ENCODE assay signal across 31 cellular contexts in the genomic region with DNA sequence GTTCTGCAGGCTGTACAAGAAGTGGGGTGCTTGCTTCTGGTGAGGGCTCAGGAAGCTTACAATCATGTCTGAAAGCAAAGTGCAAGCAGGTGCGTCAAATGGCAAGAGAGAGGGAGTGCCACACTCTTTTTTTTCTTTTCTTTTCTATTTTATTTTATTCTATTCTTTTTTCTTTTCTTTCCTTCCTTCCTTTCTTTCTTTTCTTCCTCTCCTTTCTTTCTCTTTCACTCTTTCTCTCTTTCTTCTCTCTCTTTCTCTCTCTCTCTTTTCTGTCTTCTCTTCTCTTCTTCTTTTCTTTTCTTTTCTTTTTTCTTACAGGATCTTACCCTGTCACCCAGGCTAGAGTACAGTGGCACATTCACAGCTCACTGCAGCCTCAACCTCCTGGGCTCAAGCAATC. TPM values are rescaled to one million over a fixed set of nuclear protein-coding genes. Genes with fewer than 3 reads are reported as not detected.
"Had no signal": no experiment of that assay in that cellular context is flagged by ENCODE, and none has a peak within 500 bp of the region (broad histone marks: within the 10 kb centered on the region; RNA-seq: fewer than 3 reads in every experiment).

No MANE protein-coding gene starts in this region.

- H3K36me3 ChIP-seq: brain microvascular endothelial cell had no signal

- H3K9me3 Mint-ChIP-seq: activated CD4-positive, alpha-beta memory T cell treated with anti-CD3 and anti-CD28 coated beads for 36 hours; activated naive CD4-positive, alpha-beta T cell treated with anti-CD3 and anti-CD28 coated beads for 36 hours; activated naive CD8-positive, alpha-beta T cell treated with anti-CD3 and anti-CD28 coated beads for 36 hours; activated T-cell treated with anti-CD3 and anti-CD28 coated beads, Interleukin-2, amount 50 U/mL, for 72 hours; activated T-helper 2 cell treated with anti-CD3 and anti-CD28 coated beads, Interferon-gamma antibody, Interleukin-2, Interleukin-4, amounts not matched to agents 10 μg/mL and 5 μg/mL and 100 μg/mL, durations not matched to agents 14 hours and 24 hours and 36 hours had no signal

- H3K27ac Mint-ChIP-seq: activated CD4-positive, alpha-beta memory T cell treated with anti-CD3 and anti-CD28 coated beads for 36 hours; activated CD4-positive, alpha-beta T cell treated with anti-CD3 and anti-CD28 coated beads for 36 hours; activated naive CD4-positive, alpha-beta T cell treated with anti-CD3 and anti-CD28 coated beads for 36 hours; activated naive CD8-positive, alpha-beta T cell treated with anti-CD3 and anti-CD28 coated beads for 36 hours; activated T-cell treated with anti-CD3 and anti-CD28 coated beads, Interleukin-2, amount 50 U/mL, for 72 hours; activated T-helper 2 cell treated with anti-CD3 and anti-CD28 coated beads, Interferon-gamma antibody, Interleukin-2, Interleukin-4, amounts not matched to agents 10 μg/mL and 5 μg/mL and 100 μg/mL, durations not matched to agents 14 hours and 24 hours and 36 hours had no signal

- ATAC-seq: activated CD4-positive, alpha-beta T cell treated with anti-CD3 and anti-CD28 coated beads for 36 hours; activated CD4-positive, CD25-positive, alpha-beta regulatory T cell treated with anti-CD3 and anti-CD28 coated beads, Interleukin-2, amount 50 U/mL, for 24 hours; activated T-cell treated with anti-CD3 and anti-CD28 coated beads, Interleukin-2, amount 50 U/mL, for 72 hours had no signal

- H3K27ac ChIP-seq: brain microvascular endothelial cell had no signal

- H3K27me3 ChIP-seq: brain microvascular endothelial cell had no signal

- H3K4me3 Mint-ChIP-seq: activated CD4-positive, alpha-beta memory T cell treated with anti-CD3 and anti-CD28 coated beads for 36 hours; activated CD4-positive, alpha-beta T cell treated with anti-CD3 and anti-CD28 coated beads for 36 hours; activated naive CD4-positive, alpha-beta T cell treated with anti-CD3 and anti-CD28 coated beads for 36 hours; activated naive CD8-positive, alpha-beta T cell treated with anti-CD3 and anti-CD28 coated beads for 36 hours; activated T-cell treated with anti-CD3 and anti-CD28 coated beads, Interleukin-2, amount 50 U/mL, for 72 hours had no signal

- DNase-seq: activated CD4-positive, alpha-beta memory T cell treated with anti-CD3 and anti-CD28 coated beads for 36 hours; activated CD4-positive, alpha-beta T cell treated with anti-CD3 and anti-CD28 coated beads for 36 hours; activated CD4-positive, alpha-beta T cell treated with anti-CD3 and anti-CD28 coated beads, Interleukin-2, amount 50 U/mL, for 1 hour; activated gamma-delta T cell treated with Interleukin-2 at 50 U/mL for 16 hours; activated naive CD4-positive, alpha-beta T cell treated with anti-CD3 and anti-CD28 coated beads for 36 hours; activated naive CD8-positive, alpha-beta T cell treated with anti-CD3 and anti-CD28 coated beads for 36 hours; activated T-cell treated with anti-CD3 and anti-CD28 coated beads, Interleukin-2, amount 50 U/mL, for 1 hour; activated T-cell treated with anti-CD3 and anti-CD28 coated beads, Interleukin-2, amount 50 U/mL, for 72 hours; amniotic stem cell; aorta; brain microvascular endothelial cell; central memory CD4-positive, alpha-beta T cell; NCI-H1092 treated with DMSO at 0.1 percent for 48 hours; NCI-H1417; NCI-H146; NCI-H187; NCI-H2029 treated with DMSO at 0.1 percent for 48 hours; NCI-H2107; NCI-H2171; NCI-H510A; NCI-H526; NCI-H748 treated with DMSO at 0.1 percent for 48 hours; Right ventricle myocardium superior; SW 1271; T-helper 1 cell; T1000 had no signal

- H3K27me3 Mint-ChIP-seq: activated CD4-positive, alpha-beta memory T cell treated with anti-CD3 and anti-CD28 coated beads for 36 hours; activated CD4-positive, alpha-beta T cell treated with anti-CD3 and anti-CD28 coated beads for 36 hours; activated naive CD8-positive, alpha-beta T cell treated with anti-CD3 and anti-CD28 coated beads for 36 hours had no signal

- FAIRE-seq: colon, TTC549 had no signal

RNA-seq across cellular contexts. Expression of a gene that starts 40.4 kb away (rescaled TPM):
- total RNA-seq: activated T-helper 2 cell treated with anti-CD3 and anti-CD28 coated beads, Interferon-gamma antibody, Interleukin-2, Interleukin-4, amounts not matched to agents 10 μg/mL and 5 μg/mL and 100 μg/mL, durations not matched to agents 14 hours and 24 hours and 36 hours; Right ventricle myocardium superior; T-helper 2 cell treated with Interferon-gamma antibody and Interleukin-4, amounts not matched to agents 100 ng/mL and 5 ng/mL, for 36 hours had no signal
